ENCODE assay signal across 11 cellular contexts in genomic region chr5:52922384-52922783, GRCh38.
DNase-seq lines count a peak whose midpoint lies in the region; ATAC-seq, FAIRE-seq and TF ChIP-seq lines count a peak whose summit lies in the region.
"Had no signal": no experiment of that assay in that cellular context is flagged by ENCODE, and none has a peak within 500 bp of the region (broad histone marks: within the 10 kb centered on the region; RNA-seq: fewer than 3 reads in every experiment).

No MANE protein-coding gene starts in this region.

- TF ChIP-seq CTCF in heart left ventricle (IDR thresholded peaks at IDR 0.05) (no peak), omental fat pad (IDR thresholded peaks at IDR 0.05) (no peak)

- H3K36me3 ChIP-seq in heart left ventricle: peaks cover 0 to 97% (median 14%) of the 10 kb centered on the region in 9 donors
- H3K36me3 ChIP-seq: BLaER1 treated with 17β-estradiol and CSF1 and Interleukin-3, amounts not matched to agents 10 nM and 100 nM had no signal

- no peaks in the 10 kb centered on the region for H3K27me3 ChIP-seq in heart left ventricle
- H3K27me3 ChIP-seq: BLaER1 treated with 17β-estradiol and CSF1 and Interleukin-3, amounts not matched to agents 10 nM and 100 nM had no signal

- DNase-seq in Right ventricle myocardium inferior (ENCODE audit: missing footprints) (peak; percentile 27), heart left ventricle (no peak), SW 1271 (lab: John Stamatoyannopoulos, UW) (peak; percentile 97 to 99), iPS-NIHi11 (ENCODE audit: low spot score) (peak; percentile 50), urothelium cell line (ENCODE audit: low spot score) (peak; percentile 81), NCI-H345 treated with DMSO at 0.1 percent for 48 hours (lab: John Stamatoyannopoulos, UW; ENCODE audit: unreplicated experiment) (no peak), omental fat pad (ENCODE audit: low spot score) (no peak), UCSD-AML1 (lab: John Stamatoyannopoulos, UW; ENCODE audit: unreplicated experiment) (no peak)

- H3K4me3 ChIP-seq in heart left ventricle: no peak overlapping the region
- H3K4me3 ChIP-seq: BLaER1 treated with 17β-estradiol and CSF1 and Interleukin-3, amounts not matched to agents 10 nM and 100 nM; SK-N-MC had no signal

- 61 to 75% (median 73%) methylated on average over 2 of the region's 2 CpGs for WGBS in heart left ventricle, 4 donors

- H3K9me3 ChIP-seq in heart left ventricle: no peaks in the 10 kb centered on the region
- H3K9me3 ChIP-seq: BLaER1 treated with 17β-estradiol and CSF1 and Interleukin-3, amounts not matched to agents 10 nM and 100 nM had no signal

- peak; percentile 77 for FAIRE-seq in urothelium cell line (lab: Jason Lieb, UNC)
- FAIRE-seq: islet of Langerhans had no signal

- H3K4me1 ChIP-seq in heart left ventricle: no peaks in the 10 kb centered on the region

- TF ChIP-seq POLR2A in heart left ventricle (IDR thresholded peaks at IDR 0.05): no peak

- H3K27ac ChIP-seq in heart left ventricle: no peak overlapping the region
- H3K27ac ChIP-seq: BLaER1 treated with 17β-estradiol and CSF1 and Interleukin-3, amounts not matched to agents 10 nM and 100 nM; SK-N-MC had no signal

- ATAC-seq in Right ventricle myocardium inferior (no peak), heart left ventricle (no peak), omental fat pad (ENCODE audit: low FRiP score) (no peak)

- intact Hi-C loops in Right ventricle myocardium inferior (cut with DNase I): no loop called here
- intact Hi-C loops in heart left ventricle (cut with DNase I): no loop called here

Comparison
In these comparisons a context has a peak if more than half of its experiments do, and no peak if none do; other contexts are left out.
1. DNase-seq: peak in Right ventricle myocardium inferior (single experiment), SW 1271 (2 of 2), iPS-NIHi11 (single experiment) and urothelium cell line (single experiment); none in heart left ventricle (0 of 5), NCI-H345 treated with DMSO at 0.1 percent for 48 hours (single experiment), omental fat pad (single experiment) and UCSD-AML1 (single experiment).